ENCODE assay signal across 21 cellular contexts in the genomic region with DNA sequence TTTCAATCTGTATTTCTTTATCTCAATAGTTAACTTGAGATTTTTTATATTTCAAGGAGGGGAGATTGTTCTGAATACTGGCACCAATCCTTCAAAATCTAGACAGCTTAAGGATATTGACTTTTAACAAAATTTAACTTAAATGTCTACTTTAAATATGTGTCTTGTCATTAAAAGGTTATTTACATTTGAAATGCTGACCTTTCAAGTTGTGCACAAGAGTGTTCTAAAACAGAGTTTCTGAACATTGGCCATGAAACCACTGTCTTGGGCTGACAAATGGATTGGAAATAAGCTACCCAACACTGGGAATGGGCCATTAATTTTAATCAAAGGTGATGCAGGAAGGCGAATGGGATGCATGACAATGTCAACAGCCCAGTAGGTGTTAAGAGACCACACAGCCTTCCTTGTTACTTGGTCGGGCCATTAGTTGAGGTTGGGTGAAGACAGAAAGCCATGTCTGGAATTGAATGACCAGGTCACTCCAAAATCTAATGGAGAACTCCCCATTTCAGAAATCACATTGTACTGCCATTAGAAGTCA.
"Had no signal": no experiment of that assay in that cellular context is flagged by ENCODE, and none has a peak within 500 bp of the region (broad histone marks: within the 10 kb centered on the region; RNA-seq: fewer than 3 reads in every experiment).

No MANE protein-coding gene starts in this region.

- H3K4me1 ChIP-seq: gastrocnemius medialis, left lung, neural progenitor cell, prostate gland, right atrium auricular region, spleen, testis, tibial artery had no signal

- DNase-seq: cortex of kidney; effector memory CD8-positive, alpha-beta T cell; foreskin fibroblast; gastrocnemius medialis; head of caudate nucleus; kidney; left lung; mesenchymal stem cell; midbrain; naive thymus-derived CD4-positive, alpha-beta T cell; spleen; stimulated activated CD4-positive, alpha-beta T cell treated with anti-CD3 and anti-CD28 coated beads, Interleukin-4, amount 100 ng/mL, for 4 hours; stimulated activated naive CD8-positive, alpha-beta T cell treated with anti-CD3 and anti-CD28 coated beads, Interleukin-15, Interleukin-2, amounts not matched to agents 100 U/mL and 50 U/mL, for 24 hours; substantia nigra; testis; tibial artery had no signal

- FAIRE-seq: kidney had no signal

- H3K27ac ChIP-seq: gastrocnemius medialis, left lung, neural progenitor cell, prostate gland, right atrium auricular region, skin epidermis, spleen, testis, tibial artery had no signal

- H3K4me3 ChIP-seq: gastrocnemius medialis, left lung, neural progenitor cell, prostate gland, right atrium auricular region, skin epidermis, spleen, testis, tibial artery had no signal

- H2AFZ ChIP-seq: neural progenitor cell had no signal

- H3K9me3 ChIP-seq: gastrocnemius medialis, left lung, prostate gland, right atrium auricular region, spleen, testis, tibial artery had no signal

- H3K36me3 ChIP-seq: gastrocnemius medialis, left lung, neural progenitor cell, prostate gland had no signal

- H3K27me3 ChIP-seq: gastrocnemius medialis, left lung, neural progenitor cell, right atrium auricular region, spleen, testis, tibial artery had no signal

- ATAC-seq: effector memory CD8-positive, alpha-beta T cell; gastrocnemius medialis; left lung; naive thymus-derived CD4-positive, alpha-beta T cell; stimulated activated memory B cell treated with anti-CD40 and anti-IgM and Interleukin-4, amounts not matched to agents 10 μg/mL and 1 μg/mL and 100 μg/mL, for 72 hours; stimulated activated naive CD8-positive, alpha-beta T cell treated with anti-CD3 and anti-CD28 coated beads, Interleukin-15, Interleukin-2, amounts not matched to agents 100 U/mL and 50 U/mL, for 24 hours had no signal

- H3K4me2 ChIP-seq: neural progenitor cell had no signal

- H3K9ac ChIP-seq: neural progenitor cell had no signal
